In the genomic region with DNA sequence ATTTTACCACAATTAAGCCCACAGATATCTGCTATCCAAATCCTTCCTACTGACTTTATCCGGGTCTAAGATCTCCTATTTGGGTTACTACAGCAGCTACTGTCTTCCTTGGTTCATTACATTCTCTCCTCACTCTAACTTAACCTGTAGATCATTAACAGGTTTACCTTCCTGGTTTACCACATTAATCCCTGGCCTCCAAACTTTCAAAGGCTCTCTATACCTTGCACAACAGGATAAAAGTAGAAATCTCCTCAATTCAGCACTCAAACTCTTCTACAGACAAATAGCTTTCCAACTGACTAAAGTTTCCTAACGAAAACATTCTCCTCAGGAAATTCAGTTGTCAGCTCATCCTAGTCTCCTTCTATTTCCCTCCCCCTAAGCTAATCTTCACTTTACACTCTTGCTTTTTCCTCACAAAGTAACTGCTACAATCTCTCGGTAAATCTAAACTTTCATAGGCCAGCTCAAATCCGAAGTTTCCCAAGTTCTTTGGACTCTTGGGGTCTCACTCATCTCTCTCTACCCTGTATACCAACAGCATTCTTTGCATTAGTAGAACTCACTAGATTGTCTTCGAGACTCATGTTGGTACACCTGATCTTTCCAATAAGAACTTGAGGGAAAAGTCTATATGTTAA, we compare ENCODE assay signal across 1 cellular context.
TF ChIP-seq lines count a peak whose summit lies in the region.

No MANE protein-coding gene starts in this region.

TF ChIP-seq in HepG2, 621 proteins besides CTCF, POLR2A, EP300 and RAD21 (continued from another document):
- TF ChIP-seq, protein P1, sequence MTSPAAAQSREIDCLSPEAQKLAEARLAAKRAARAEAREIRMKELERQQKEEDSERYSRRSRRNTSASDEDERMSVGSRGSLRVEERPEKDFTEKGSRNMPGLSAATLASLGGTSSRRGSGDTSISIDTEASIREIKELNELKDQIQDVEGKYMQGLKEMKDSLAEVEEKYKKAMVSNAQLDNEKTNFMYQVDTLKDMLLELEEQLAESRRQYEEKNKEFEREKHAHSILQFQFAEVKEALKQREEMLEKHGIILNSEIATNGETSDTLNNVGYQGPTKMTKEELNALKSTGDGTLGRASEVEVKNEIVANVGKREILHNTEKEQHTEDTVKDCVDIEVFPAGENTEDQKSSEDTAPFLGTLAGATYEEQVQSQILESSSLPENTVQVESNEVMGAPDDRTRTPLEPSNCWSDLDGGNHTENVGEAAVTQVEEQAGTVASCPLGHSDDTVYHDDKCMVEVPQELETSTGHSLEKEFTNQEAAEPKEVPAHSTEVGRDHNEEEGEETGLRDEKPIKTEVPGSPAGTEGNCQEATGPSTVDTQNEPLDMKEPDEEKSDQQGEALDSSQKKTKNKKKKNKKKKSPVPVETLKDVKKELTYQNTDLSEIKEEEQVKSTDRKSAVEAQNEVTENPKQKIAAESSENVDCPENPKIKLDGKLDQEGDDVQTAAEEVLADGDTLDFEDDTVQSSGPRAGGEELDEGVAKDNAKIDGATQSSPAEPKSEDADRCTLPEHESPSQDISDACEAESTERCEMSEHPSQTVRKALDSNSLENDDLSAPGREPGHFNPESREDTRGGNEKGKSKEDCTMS (CRISPR knock-in tag; conservative IDR thresholded peaks at IDR 0.05): no peak
- TF ChIP-seq HMG20B (CRISPR knock-in tag; conservative IDR thresholded peaks at IDR 0.05) (no peak), MEIS2 (CRISPR knock-in tag; IDR thresholded peaks at IDR 0.05) (no peak), PITX1 (CRISPR knock-in tag; IDR thresholded peaks at IDR 0.05) (peak; percentile 89), GATAD2A (CRISPR knock-in tag; IDR thresholded peaks at IDR 0.05) (peak; percentile 53), CBFB (CRISPR knock-in tag; IDR thresholded peaks at IDR 0.05) (no peak), ZNF629 (CRISPR knock-in tag; conservative IDR thresholded peaks at IDR 0.05) (no peak), FOXP1 (IDR thresholded peaks at IDR 0.05) (no peak), FOXP1 (CRISPR knock-in tag; IDR thresholded peaks at IDR 0.05) (peak; percentile 87), ARHGAP35 (CRISPR knock-in tag; IDR thresholded peaks at IDR 0.05; ENCODE audit: borderline replicate concordance) (no peak), TIGD3 (CRISPR knock-in tag; IDR thresholded peaks at IDR 0.05; ENCODE audit: borderline replicate concordance) (no peak), TCF7 (IDR thresholded peaks at IDR 0.05; ENCODE audit: low read depth) (peak; percentile 65; the same call in 1 of the 2 replicates), ZNF317 (CRISPR knock-in tag; IDR thresholded peaks at IDR 0.05) (no peak), SATB2 (CRISPR knock-in tag; IDR thresholded peaks at IDR 0.05) (no peak), FOXP4 (CRISPR knock-in tag; IDR thresholded peaks at IDR 0.05) (peak; percentile 73)
- TF ChIP-seq, protein P2, sequence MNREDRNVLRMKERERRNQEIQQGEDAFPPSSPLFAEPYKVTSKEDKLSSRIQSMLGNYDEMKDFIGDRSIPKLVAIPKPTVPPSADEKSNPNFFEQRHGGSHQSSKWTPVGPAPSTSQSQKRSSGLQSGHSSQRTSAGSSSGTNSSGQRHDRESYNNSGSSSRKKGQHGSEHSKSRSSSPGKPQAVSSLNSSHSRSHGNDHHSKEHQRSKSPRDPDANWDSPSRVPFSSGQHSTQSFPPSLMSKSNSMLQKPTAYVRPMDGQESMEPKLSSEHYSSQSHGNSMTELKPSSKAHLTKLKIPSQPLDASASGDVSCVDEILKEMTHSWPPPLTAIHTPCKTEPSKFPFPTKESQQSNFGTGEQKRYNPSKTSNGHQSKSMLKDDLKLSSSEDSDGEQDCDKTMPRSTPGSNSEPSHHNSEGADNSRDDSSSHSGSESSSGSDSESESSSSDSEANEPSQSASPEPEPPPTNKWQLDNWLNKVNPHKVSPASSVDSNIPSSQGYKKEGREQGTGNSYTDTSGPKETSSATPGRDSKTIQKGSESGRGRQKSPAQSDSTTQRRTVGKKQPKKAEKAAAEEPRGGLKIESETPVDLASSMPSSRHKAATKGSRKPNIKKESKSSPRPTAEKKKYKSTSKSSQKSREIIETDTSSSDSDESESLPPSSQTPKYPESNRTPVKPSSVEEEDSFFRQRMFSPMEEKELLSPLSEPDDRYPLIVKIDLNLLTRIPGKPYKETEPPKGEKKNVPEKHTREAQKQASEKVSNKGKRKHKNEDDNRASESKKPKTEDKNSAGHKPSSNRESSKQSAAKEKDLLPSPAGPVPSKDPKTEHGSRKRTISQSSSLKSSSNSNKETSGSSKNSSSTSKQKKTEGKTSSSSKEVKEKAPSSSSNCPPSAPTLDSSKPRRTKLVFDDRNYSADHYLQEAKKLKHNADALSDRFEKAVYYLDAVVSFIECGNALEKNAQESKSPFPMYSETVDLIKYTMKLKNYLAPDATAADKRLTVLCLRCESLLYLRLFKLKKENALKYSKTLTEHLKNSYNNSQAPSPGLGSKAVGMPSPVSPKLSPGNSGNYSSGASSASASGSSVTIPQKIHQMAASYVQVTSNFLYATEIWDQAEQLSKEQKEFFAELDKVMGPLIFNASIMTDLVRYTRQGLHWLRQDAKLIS (CRISPR knock-in tag; IDR thresholded peaks at IDR 0.05): no peak
- TF ChIP-seq, protein P3, sequence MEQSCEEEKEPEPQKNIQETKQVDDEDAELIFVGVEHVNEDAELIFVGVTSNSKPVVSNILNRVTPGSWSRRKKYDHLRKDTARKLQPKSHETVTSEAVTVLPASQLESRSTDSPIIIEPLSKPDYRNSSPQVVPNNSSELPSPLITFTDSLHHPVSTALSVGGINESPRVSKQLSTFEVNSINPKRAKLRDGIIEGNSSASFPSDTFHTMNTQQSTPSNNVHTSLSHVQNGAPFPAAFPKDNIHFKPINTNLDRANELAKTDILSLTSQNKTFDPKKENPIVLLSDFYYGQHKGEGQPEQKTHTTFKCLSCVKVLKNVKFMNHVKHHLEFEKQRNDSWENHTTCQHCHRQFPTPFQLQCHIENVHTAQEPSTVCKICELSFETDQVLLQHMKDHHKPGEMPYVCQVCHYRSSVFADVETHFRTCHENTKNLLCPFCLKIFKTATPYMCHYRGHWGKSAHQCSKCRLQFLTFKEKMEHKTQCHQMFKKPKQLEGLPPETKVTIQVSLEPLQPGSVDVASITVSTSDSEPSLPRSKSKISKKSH (CRISPR knock-in tag; IDR thresholded peaks at IDR 0.05; ENCODE audit: borderline replicate concordance): no peak
- TF ChIP-seq, protein P4, sequence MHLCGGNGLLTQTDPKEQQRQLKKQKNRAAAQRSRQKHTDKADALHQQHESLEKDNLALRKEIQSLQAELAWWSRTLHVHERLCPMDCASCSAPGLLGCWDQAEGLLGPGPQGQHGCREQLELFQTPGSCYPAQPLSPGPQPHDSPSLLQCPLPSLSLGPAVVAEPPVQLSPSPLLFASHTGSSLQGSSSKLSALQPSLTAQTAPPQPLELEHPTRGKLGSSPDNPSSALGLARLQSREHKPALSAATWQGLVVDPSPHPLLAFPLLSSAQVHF (CRISPR knock-in tag; IDR thresholded peaks at IDR 0.05): no peak
